In genomic region chr16:4837733-4838501, GRCh38 we compare ENCODE assay signal across 21 cellular contexts. TPM values are rescaled to one million over a fixed set of nuclear protein-coding genes. Genes with fewer than 3 reads are reported as not detected.
"Had no signal": no experiment of that assay in that cellular context is flagged by ENCODE, and none has a peak within 500 bp of the region (broad histone marks: within the 10 kb centered on the region; RNA-seq: fewer than 3 reads in every experiment).

No MANE protein-coding gene starts in this region.

- H3K4me3 ChIP-seq: mucosa of descending colon had no signal

- ATAC-seq: mucosa of descending colon; naive thymus-derived CD8-positive, alpha-beta T cell; sciatic nerve; T-helper 17 cell; WTC11 had no signal

- H3K4me3 Mint-ChIP-seq: activated CD4-positive, alpha-beta T cell treated with anti-CD3 and anti-CD28 coated beads, Interleukin-2, amount 10 ng/mL, durations not matched to agents 7 days and 5 days; activated naive CD8-positive, alpha-beta T cell; immature natural killer cell; naive thymus-derived CD8-positive, alpha-beta T cell; stimulated activated naive CD8-positive, alpha-beta T cell treated with anti-CD3 and anti-CD28 coated beads, Interleukin-15, Interleukin-2, amounts not matched to agents 100 ng/mL and 50 ng/mL, for 24 hours; WTC11 had no signal

- H3K9me3 ChIP-seq: mucosa of descending colon had no signal

- H3K9me3 Mint-ChIP-seq: activated CD4-positive, alpha-beta T cell treated with anti-CD3 and anti-CD28 coated beads, Interleukin-2, amount 10 ng/mL, durations not matched to agents 7 days and 5 days; immature natural killer cell; naive thymus-derived CD8-positive, alpha-beta T cell; stimulated activated naive CD8-positive, alpha-beta T cell treated with anti-CD3 and anti-CD28 coated beads, Interleukin-15, Interleukin-2, amounts not matched to agents 100 ng/mL and 50 ng/mL, for 24 hours; WTC11 had no signal

- DNase-seq: activated CD4-positive, alpha-beta T cell treated with anti-CD3 and anti-CD28 coated beads, Interleukin-2, amount 10 ng/mL, durations not matched to agents 7 days and 5 days; activated effector memory CD4-positive, alpha-beta T cell treated with anti-CD3 and anti-CD28 coated beads, Interleukin-2, amount 50 U/mL, for 16 hours; activated T-cell treated with anti-CD3 and anti-CD28 coated beads for 4 hours; anterior cingulate cortex; glutamatergic neuron; immature natural killer cell; mammary epithelial cell; mucosa of descending colon; naive thymus-derived CD8-positive, alpha-beta T cell; stimulated activated CD4-positive, alpha-beta T cell treated with anti-CD3 and anti-CD28 coated beads, Interleukin-2, amount 100 ng/mL, for 24 hours; T-helper 17 cell had no signal

- H3K27me3 Mint-ChIP-seq: activated CD4-positive, alpha-beta T cell treated with anti-CD3 and anti-CD28 coated beads, Interleukin-2, amount 10 ng/mL, durations not matched to agents 7 days and 5 days; activated naive CD8-positive, alpha-beta T cell; naive thymus-derived CD8-positive, alpha-beta T cell; stimulated activated naive CD8-positive, alpha-beta T cell treated with anti-CD3 and anti-CD28 coated beads, Interleukin-15, Interleukin-2, amounts not matched to agents 100 ng/mL and 50 ng/mL, for 24 hours; T-helper 17 cell had no signal

- H3K36me3 Mint-ChIP-seq: activated naive CD8-positive, alpha-beta T cell had no signal

- H3K4me1 Mint-ChIP-seq: WTC11 had no signal

- H3K27ac Mint-ChIP-seq: activated CD4-positive, alpha-beta T cell treated with anti-CD3 and anti-CD28 coated beads, Interleukin-2, amount 10 ng/mL, durations not matched to agents 7 days and 5 days; activated naive CD8-positive, alpha-beta T cell; stimulated activated naive CD8-positive, alpha-beta T cell treated with anti-CD3 and anti-CD28 coated beads, Interleukin-15, Interleukin-2, amounts not matched to agents 100 ng/mL and 50 ng/mL, for 24 hours; WTC11 had no signal

RNA-seq across cellular contexts. Expression of gene SMIM22, which starts 42.7 kb away (rescaled TPM):
- total RNA-seq: activated CD4-positive, alpha-beta T cell treated with anti-CD3 and anti-CD28 coated beads, Interleukin-2, amount 10 ng/mL, durations not matched to agents 7 days and 5 days; activated CD8-positive, alpha-beta memory T cell treated with anti-CD3 and anti-CD28 coated beads for 36 hours; cerebellum; dermis microvascular lymphatic vessel endothelial cell; naive thymus-derived CD8-positive, alpha-beta T cell; posterior vena cava; sciatic nerve; T-helper 17 cell; temporal lobe; WTC11 had no signal

RNA-seq across cellular contexts. Expression of gene SEPTIN12, which starts 49.8 kb away (rescaled TPM):
- total RNA-seq: activated CD4-positive, alpha-beta T cell treated with anti-CD3 and anti-CD28 coated beads, Interleukin-2, amount 10 ng/mL, durations not matched to agents 7 days and 5 days; activated CD8-positive, alpha-beta memory T cell treated with anti-CD3 and anti-CD28 coated beads for 36 hours; cerebellum; dermis microvascular lymphatic vessel endothelial cell; mammary epithelial cell; naive thymus-derived CD8-positive, alpha-beta T cell; posterior vena cava; sciatic nerve; T-helper 17 cell; temporal lobe; urinary bladder; WTC11 had no signal
